Comparison of ENCODE assay signal across 1 cellular context in the genomic region with DNA sequence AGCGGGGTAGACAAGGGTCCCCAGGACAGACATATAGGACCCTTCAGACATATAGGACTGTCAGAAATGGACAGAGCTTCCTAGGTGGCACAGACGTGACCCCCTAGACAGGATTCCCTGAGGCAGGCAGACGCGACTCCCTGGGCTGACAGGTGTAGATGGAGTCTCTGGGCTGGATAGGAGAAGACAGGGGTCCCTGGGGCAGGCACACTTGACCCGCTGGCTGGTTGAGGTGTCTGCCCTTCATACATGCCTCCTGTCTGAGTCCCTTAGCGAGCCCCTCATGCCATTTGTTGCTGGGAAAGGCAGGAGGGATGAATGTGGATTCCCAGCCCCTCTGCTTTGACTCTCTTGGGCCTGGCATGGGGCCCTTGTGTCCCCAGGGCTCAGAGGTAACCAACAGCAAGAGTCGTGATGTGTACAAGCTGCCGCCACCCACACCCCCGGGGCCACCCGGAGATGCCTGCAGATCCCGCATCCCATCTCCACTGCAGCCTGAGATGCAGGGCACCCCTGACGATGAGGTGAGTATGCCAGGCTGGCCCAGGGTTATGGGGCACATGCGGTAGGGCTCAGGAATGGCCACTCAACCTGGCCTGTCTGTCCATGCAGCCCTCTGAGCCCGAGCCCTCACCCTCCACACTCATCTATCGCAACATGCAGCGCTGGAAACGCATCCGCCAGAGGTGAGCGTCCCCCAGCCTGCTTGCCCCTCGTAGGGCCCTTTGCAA.
TF ChIP-seq lines count a peak whose summit lies in the region.

No MANE protein-coding gene starts in this region.

TF ChIP-seq in IMR-90, 13 proteins besides CTCF, POLR2A, EP300 and RAD21:
- TF ChIP-seq RCOR1 (IDR thresholded peaks at IDR 0.05; ENCODE audit: insufficient replicate concordance, low read length) (no peak), CHD1 (IDR thresholded peaks at IDR 0.05; ENCODE audit: low read depth, low read length) (no peak), BHLHE40 (IDR thresholded peaks at IDR 0.05; ENCODE audit: low read depth, low read length) (no peak), MXI1 (IDR thresholded peaks at IDR 0.05; ENCODE audit: borderline replicate concordance, low read depth, low read length) (no peak), MAFK (IDR thresholded peaks at IDR 0.05; ENCODE audit: low read depth, low read length) (no peak)
